1 cellular context compared by ENCODE assay signal in the genomic region with DNA sequence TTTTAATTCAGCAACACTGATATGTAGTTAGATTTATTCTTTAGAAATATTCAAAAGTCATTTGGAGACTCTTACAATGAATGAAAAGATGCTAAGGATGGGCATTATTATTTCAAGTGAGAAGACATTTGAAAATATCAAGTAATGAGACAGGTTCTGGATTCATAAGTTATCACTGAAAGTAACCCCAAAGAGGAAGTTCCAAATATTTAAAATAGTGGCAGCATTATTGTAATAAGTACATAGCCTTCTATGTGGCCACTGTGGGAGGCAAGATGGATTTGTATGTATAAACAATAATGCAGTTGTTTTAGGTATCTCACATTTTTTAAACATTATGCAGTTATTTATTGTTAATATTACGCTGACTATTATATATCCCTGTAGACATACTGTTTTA.
TF ChIP-seq lines count a peak whose summit lies in the region.

No MANE protein-coding gene starts in this region.

TF ChIP-seq in GM12878, 131 proteins besides CTCF, POLR2A, EP300 and RAD21 (continues in another document):
- TF ChIP-seq EGR1 (IDR thresholded peaks at IDR 0.05; ENCODE audit: borderline replicate concordance in 1 of 2, low read depth in 2 of 2, low read length in 2 of 2) = no peak
- TF ChIP-seq CHD4 (IDR thresholded peaks at IDR 0.05) = no peak
- TF ChIP-seq, protein P1, sequence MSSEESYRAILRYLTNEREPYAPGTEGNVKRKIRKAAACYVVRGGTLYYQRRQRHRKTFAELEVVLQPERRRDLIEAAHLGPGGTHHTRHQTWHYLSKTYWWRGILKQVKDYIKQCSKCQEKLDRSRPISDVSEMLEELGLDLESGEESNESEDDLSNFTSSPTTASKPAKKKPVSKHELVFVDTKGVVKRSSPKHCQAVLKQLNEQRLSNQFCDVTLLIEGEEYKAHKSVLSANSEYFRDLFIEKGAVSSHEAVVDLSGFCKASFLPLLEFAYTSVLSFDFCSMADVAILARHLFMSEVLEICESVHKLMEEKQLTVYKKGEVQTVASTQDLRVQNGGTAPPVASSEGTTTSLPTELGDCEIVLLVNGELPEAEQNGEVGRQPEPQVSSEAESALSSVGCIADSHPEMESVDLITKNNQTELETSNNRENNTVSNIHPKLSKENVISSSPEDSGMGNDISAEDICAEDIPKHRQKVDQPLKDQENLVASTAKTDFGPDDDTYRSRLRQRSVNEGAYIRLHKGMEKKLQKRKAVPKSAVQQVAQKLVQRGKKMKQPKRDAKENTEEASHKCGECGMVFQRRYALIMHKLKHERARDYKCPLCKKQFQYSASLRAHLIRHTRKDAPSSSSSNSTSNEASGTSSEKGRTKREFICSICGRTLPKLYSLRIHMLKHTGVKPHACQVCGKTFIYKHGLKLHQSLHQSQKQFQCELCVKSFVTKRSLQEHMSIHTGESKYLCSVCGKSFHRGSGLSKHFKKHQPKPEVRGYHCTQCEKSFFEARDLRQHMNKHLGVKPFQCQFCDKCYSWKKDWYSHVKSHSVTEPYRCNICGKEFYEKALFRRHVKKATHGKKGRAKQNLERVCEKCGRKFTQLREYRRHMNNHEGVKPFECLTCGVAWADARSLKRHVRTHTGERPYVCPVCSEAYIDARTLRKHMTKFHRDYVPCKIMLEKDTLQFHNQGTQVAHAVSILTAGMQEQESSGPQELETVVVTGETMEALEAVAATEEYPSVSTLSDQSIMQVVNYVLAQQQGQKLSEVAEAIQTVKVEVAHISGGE (CRISPR knock-in tag; IDR thresholded peaks at IDR 0.05) = no peak
- TF ChIP-seq, protein P2, sequence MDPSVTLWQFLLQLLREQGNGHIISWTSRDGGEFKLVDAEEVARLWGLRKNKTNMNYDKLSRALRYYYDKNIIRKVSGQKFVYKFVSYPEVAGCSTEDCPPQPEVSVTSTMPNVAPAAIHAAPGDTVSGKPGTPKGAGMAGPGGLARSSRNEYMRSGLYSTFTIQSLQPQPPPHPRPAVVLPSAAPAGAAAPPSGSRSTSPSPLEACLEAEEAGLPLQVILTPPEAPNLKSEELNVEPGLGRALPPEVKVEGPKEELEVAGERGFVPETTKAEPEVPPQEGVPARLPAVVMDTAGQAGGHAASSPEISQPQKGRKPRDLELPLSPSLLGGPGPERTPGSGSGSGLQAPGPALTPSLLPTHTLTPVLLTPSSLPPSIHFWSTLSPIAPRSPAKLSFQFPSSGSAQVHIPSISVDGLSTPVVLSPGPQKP (IDR thresholded peaks at IDR 0.05; ENCODE audit: low read depth, low read length) = no peak
- TF ChIP-seq, protein P3, sequence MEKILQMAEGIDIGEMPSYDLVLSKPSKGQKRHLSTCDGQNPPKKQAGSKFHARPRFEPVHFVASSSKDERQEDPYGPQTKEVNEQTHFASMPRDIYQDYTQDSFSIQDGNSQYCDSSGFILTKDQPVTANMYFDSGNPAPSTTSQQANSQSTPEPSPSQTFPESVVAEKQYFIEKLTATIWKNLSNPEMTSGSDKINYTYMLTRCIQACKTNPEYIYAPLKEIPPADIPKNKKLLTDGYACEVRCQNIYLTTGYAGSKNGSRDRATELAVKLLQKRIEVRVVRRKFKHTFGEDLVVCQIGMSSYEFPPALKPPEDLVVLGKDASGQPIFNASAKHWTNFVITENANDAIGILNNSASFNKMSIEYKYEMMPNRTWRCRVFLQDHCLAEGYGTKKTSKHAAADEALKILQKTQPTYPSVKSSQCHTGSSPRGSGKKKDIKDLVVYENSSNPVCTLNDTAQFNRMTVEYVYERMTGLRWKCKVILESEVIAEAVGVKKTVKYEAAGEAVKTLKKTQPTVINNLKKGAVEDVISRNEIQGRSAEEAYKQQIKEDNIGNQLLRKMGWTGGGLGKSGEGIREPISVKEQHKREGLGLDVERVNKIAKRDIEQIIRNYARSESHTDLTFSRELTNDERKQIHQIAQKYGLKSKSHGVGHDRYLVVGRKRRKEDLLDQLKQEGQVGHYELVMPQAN (conservative IDR thresholded peaks at IDR 0.05) = no peak
- no peak for TF ChIP-seq NR2C1 (IDR thresholded peaks at IDR 0.05)
- no peak for TF ChIP-seq TBL1XR1 (IDR thresholded peaks at IDR 0.05; ENCODE audit: low read depth, low read length)
- TF ChIP-seq, protein P4, sequence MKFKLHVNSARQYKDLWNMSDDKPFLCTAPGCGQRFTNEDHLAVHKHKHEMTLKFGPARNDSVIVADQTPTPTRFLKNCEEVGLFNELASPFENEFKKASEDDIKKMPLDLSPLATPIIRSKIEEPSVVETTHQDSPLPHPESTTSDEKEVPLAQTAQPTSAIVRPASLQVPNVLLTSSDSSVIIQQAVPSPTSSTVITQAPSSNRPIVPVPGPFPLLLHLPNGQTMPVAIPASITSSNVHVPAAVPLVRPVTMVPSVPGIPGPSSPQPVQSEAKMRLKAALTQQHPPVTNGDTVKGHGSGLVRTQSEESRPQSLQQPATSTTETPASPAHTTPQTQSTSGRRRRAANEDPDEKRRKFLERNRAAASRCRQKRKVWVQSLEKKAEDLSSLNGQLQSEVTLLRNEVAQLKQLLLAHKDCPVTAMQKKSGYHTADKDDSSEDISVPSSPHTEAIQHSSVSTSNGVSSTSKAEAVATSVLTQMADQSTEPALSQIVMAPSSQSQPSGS (IDR thresholded peaks at IDR 0.05; ENCODE audit: low read length) = no peak
- TF ChIP-seq, protein P5, sequence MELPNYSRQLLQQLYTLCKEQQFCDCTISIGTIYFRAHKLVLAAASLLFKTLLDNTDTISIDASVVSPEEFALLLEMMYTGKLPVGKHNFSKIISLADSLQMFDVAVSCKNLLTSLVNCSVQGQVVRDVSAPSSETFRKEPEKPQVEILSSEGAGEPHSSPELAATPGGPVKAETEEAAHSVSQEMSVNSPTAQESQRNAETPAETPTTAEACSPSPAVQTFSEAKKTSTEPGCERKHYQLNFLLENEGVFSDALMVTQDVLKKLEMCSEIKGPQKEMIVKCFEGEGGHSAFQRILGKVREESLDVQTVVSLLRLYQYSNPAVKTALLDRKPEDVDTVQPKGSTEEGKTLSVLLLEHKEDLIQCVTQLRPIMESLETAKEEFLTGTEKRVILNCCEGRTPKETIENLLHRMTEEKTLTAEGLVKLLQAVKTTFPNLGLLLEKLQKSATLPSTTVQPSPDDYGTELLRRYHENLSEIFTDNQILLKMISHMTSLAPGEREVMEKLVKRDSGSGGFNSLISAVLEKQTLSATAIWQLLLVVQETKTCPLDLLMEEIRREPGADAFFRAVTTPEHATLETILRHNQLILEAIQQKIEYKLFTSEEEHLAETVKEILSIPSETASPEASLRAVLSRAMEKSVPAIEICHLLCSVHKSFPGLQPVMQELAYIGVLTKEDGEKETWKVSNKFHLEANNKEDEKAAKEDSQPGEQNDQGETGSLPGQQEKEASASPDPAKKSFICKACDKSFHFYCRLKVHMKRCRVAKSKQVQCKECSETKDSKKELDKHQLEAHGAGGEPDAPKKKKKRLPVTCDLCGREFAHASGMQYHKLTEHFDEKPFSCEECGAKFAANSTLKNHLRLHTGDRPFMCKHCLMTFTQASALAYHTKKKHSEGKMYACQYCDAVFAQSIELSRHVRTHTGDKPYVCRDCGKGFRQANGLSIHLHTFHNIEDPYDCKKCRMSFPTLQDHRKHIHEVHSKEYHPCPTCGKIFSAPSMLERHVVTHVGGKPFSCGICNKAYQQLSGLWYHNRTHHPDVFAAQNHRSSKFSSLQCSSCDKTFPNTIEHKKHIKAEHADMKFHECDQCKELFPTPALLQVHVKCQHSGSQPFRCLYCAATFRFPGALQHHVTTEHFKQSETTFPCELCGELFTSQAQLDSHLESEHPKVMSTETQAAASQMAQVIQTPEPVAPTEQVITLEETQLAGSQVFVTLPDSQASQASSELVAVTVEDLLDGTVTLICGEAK (IDR thresholded peaks at IDR 0.05; ENCODE audit: borderline replicate concordance) = no peak
- no peak for TF ChIP-seq CREM (IDR thresholded peaks at IDR 0.05; ENCODE audit: low read depth)
- TF ChIP-seq, protein P6, sequence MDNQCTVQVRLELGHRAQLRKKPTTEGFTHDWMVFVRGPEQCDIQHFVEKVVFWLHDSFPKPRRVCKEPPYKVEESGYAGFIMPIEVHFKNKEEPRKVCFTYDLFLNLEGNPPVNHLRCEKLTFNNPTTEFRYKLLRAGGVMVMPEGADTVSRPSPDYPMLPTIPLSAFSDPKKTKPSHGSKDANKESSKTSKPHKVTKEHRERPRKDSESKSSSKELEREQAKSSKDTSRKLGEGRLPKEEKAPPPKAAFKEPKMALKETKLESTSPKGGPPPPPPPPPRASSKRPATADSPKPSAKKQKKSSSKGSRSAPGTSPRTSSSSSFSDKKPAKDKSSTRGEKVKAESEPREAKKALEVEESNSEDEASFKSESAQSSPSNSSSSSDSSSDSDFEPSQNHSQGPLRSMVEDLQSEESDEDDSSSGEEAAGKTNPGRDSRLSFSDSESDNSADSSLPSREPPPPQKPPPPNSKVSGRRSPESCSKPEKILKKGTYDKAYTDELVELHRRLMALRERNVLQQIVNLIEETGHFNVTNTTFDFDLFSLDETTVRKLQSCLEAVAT (IDR thresholded peaks at IDR 0.05) = no peak
- TF ChIP-seq SIN3A (IDR thresholded peaks at IDR 0.05; ENCODE audit: low read depth, low read length) = no peak
- TF ChIP-seq, protein P7, sequence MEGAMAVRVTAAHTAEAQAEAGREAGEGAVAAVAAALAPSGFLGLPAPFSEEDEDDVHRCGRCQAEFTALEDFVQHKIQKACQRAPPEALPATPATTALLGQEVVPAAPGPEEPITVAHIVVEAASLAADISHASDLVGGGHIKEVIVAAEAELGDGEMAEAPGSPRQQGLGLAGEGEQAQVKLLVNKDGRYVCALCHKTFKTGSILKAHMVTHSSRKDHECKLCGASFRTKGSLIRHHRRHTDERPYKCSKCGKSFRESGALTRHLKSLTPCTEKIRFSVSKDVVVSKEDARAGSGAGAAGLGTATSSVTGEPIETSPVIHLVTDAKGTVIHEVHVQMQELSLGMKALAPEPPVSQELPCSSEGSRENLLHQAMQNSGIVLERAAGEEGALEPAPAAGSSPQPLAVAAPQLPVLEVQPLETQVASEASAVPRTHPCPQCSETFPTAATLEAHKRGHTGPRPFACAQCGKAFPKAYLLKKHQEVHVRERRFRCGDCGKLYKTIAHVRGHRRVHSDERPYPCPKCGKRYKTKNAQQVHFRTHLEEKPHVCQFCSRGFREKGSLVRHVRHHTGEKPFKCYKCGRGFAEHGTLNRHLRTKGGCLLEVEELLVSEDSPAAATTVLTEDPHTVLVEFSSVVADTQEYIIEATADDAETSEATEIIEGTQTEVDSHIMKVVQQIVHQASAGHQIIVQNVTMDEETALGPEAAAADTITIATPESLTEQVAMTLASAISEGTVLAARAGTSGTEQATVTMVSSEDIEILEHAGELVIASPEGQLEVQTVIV (IDR thresholded peaks at IDR 0.05; ENCODE audit: borderline replicate concordance, partially characterized antibody) = no peak
- TF ChIP-seq NR2F1 (conservative IDR thresholded peaks at IDR 0.05) = no peak
- TF ChIP-seq, protein P8, sequence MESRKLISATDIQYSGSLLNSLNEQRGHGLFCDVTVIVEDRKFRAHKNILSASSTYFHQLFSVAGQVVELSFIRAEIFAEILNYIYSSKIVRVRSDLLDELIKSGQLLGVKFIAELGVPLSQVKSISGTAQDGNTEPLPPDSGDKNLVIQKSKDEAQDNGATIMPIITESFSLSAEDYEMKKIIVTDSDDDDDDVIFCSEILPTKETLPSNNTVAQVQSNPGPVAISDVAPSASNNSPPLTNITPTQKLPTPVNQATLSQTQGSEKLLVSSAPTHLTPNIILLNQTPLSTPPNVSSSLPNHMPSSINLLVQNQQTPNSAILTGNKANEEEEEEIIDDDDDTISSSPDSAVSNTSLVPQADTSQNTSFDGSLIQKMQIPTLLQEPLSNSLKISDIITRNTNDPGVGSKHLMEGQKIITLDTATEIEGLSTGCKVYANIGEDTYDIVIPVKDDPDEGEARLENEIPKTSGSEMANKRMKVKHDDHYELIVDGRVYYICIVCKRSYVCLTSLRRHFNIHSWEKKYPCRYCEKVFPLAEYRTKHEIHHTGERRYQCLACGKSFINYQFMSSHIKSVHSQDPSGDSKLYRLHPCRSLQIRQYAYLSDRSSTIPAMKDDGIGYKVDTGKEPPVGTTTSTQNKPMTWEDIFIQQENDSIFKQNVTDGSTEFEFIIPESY (IDR thresholded peaks at IDR 0.05) = no peak
- TF ChIP-seq, protein P9, sequence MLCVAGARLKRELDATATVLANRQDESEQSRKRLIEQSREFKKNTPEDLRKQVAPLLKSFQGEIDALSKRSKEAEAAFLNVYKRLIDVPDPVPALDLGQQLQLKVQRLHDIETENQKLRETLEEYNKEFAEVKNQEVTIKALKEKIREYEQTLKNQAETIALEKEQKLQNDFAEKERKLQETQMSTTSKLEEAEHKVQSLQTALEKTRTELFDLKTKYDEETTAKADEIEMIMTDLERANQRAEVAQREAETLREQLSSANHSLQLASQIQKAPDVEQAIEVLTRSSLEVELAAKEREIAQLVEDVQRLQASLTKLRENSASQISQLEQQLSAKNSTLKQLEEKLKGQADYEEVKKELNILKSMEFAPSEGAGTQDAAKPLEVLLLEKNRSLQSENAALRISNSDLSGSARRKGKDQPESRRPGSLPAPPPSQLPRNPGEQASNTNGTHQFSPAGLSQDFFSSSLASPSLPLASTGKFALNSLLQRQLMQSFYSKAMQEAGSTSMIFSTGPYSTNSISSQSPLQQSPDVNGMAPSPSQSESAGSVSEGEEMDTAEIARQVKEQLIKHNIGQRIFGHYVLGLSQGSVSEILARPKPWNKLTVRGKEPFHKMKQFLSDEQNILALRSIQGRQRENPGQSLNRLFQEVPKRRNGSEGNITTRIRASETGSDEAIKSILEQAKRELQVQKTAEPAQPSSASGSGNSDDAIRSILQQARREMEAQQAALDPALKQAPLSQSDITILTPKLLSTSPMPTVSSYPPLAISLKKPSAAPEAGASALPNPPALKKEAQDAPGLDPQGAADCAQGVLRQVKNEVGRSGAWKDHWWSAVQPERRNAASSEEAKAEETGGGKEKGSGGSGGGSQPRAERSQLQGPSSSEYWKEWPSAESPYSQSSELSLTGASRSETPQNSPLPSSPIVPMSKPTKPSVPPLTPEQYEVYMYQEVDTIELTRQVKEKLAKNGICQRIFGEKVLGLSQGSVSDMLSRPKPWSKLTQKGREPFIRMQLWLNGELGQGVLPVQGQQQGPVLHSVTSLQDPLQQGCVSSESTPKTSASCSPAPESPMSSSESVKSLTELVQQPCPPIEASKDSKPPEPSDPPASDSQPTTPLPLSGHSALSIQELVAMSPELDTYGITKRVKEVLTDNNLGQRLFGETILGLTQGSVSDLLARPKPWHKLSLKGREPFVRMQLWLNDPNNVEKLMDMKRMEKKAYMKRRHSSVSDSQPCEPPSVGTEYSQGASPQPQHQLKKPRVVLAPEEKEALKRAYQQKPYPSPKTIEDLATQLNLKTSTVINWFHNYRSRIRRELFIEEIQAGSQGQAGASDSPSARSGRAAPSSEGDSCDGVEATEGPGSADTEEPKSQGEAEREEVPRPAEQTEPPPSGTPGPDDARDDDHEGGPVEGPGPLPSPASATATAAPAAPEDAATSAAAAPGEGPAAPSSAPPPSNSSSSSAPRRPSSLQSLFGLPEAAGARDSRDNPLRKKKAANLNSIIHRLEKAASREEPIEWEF (IDR thresholded peaks at IDR 0.05; ENCODE audit: insufficient replicate concordance, low read depth, low read length) = no peak
